In genomic region chr16:81658373-81658772, GRCh38 we compare ENCODE assay signal across 23 cellular contexts.
A peak's percentile ranks its signal among the peaks of the same experiment; 100 is the strongest.
DNase-seq lines count a peak whose midpoint lies in the region; ATAC-seq and TF ChIP-seq lines count a peak whose summit lies in the region.
"Had no signal": no experiment of that assay in that cellular context is flagged by ENCODE, and none has a peak within 500 bp of the region (broad histone marks: within the 10 kb centered on the region; RNA-seq: fewer than 3 reads in every experiment).

No MANE protein-coding gene starts in this region.

- H3K36me3 Mint-ChIP-seq in natural killer cell (peaks cover 9% of the 10 kb centered on the region), WTC11 (peaks cover 16% of the 10 kb centered on the region), mesothelial cell of epicardium (peaks cover 30% of the 10 kb centered on the region), type B pancreatic cell (peaks cover 28% of the 10 kb centered on the region)
- H3K36me3 Mint-ChIP-seq in natural killer cell treated with Interleukin-12 subunit alpha and Interleukin-12 subunit beta and Interleukin-15 and Interleukin-18, amount 100 ng/mL, for 72 hours = peaks cover 5% of the 10 kb centered on the region

- ATAC-seq in natural killer cell = no peak
- no peak for ATAC-seq in natural killer cell treated with Interleukin-12 subunit alpha and Interleukin-12 subunit beta and Interleukin-15 and Interleukin-18, amount 100 ng/mL, for 72 hours
- ATAC-seq in WTC11 = no peak
- no peak for ATAC-seq in left colon
- ATAC-seq: activated CD8-positive, alpha-beta T cell treated with anti-CD3 and anti-CD28 coated beads for 36 hours; left lobe of liver had no signal

- no peaks in the 10 kb centered on the region for H3K27me3 Mint-ChIP-seq in natural killer cell (ENCODE audit: low read depth in 2 of 2)
- no peaks in the 10 kb centered on the region for H3K27me3 Mint-ChIP-seq in natural killer cell treated with Interleukin-12 subunit alpha and Interleukin-12 subunit beta and Interleukin-15 and Interleukin-18, amount 100 ng/mL, for 72 hours
- H3K27me3 Mint-ChIP-seq in WTC11 (ENCODE audit: low read depth) = no peaks in the 10 kb centered on the region
- no peaks in the 10 kb centered on the region for H3K27me3 Mint-ChIP-seq in mesothelial cell of epicardium (ENCODE audit: low read depth)
- H3K27me3 Mint-ChIP-seq in type B pancreatic cell = no peaks in the 10 kb centered on the region
- H3K27me3 Mint-ChIP-seq: activated CD8-positive, alpha-beta T cell treated with anti-CD3 and anti-CD28 coated beads for 36 hours; activated naive CD8-positive, alpha-beta T cell treated with anti-CD3 and anti-CD28 coated beads for 36 hours had no signal

- CTCF ChIA-PET in WTC11 (lab: Charles Lee) = interaction anchor here (0.5 kb wide), 1 partner anchor 24 kb away, joined by 4 read pairs; no protein-coding TSS in a partner anchor

- no peak for DNase-seq in natural killer cell
- DNase-seq in natural killer cell treated with Interleukin-12 subunit alpha and Interleukin-12 subunit beta and Interleukin-15 and Interleukin-18, amount 100 ng/mL, for 72 hours (ENCODE audit: low spot score) = no peak
- no peak for DNase-seq in WTC11 (ENCODE audit: low spot score)
- DNase-seq in mesothelial cell of epicardium (ENCODE audit: low spot score in 2 of 2, unreplicated experiment in 2 of 2) = no peak
- DNase-seq in type B pancreatic cell (ENCODE audit: extremely low spot score, unreplicated experiment) = no peak
- DNase-seq in activated gamma-delta T cell (lab: John Stamatoyannopoulos, UW) = no peak
- DNase-seq in left colon = no peak
- no peak for DNase-seq in head of caudate nucleus
- DNase-seq: ACHN; activated CD4-positive, CD25-positive, alpha-beta regulatory T cell treated with anti-CD3 and anti-CD28 coated beads, Interleukin-2, amount 50 U/mL, for 72 hours; activated CD8-positive, alpha-beta T cell treated with anti-CD3 and anti-CD28 coated beads for 36 hours; activated naive CD8-positive, alpha-beta T cell treated with anti-CD3 and anti-CD28 coated beads for 36 hours; BE2C; effector memory CD4-positive, alpha-beta T cell; HCEC 1CT; IMR-90; NCI-H1694; NCI-H524 treated with DMSO at 0.1 percent for 48 hours; NK-92 treated with Interleukin-12 subunit alpha and Interleukin-12 subunit beta, amount 100 ng/mL, for 24 hours; stimulated activated CD4-positive, alpha-beta T cell treated with anti-CD3 and anti-CD28 coated beads, Interleukin-12 subunit alpha, Interleukin-12 subunit beta, amount 100 ng/mL, for 4 hours; stimulated activated CD4-positive, alpha-beta T cell treated with anti-CD3 and anti-CD28 coated beads, Interleukin-4, amount 100 ng/mL, for 1 hour; T-helper 2 cell had no signal

- H3K4me3 Mint-ChIP-seq in natural killer cell = no peak overlapping the region
- H3K4me3 Mint-ChIP-seq in natural killer cell treated with Interleukin-12 subunit alpha and Interleukin-12 subunit beta and Interleukin-15 and Interleukin-18, amount 100 ng/mL, for 72 hours = no peak overlapping the region
- no peak overlapping the region for H3K4me3 Mint-ChIP-seq in WTC11
- no peak overlapping the region for H3K4me3 Mint-ChIP-seq in mesothelial cell of epicardium
- H3K4me3 Mint-ChIP-seq in type B pancreatic cell = no peak overlapping the region
- H3K4me3 Mint-ChIP-seq: activated CD8-positive, alpha-beta T cell treated with anti-CD3 and anti-CD28 coated beads for 36 hours; activated naive CD8-positive, alpha-beta T cell treated with anti-CD3 and anti-CD28 coated beads for 36 hours had no signal

- H3K4me1 Mint-ChIP-seq in natural killer cell (peaks cover 4 to 6% of the 10 kb centered on the region in 2 donors), WTC11 (peaks cover 22% of the 10 kb centered on the region), mesothelial cell of epicardium (peaks cover 7% of the 10 kb centered on the region), type B pancreatic cell (ENCODE audit: unreplicated experiment) (peaks cover 33% of the 10 kb centered on the region)
- H3K4me1 Mint-ChIP-seq in natural killer cell treated with Interleukin-12 subunit alpha and Interleukin-12 subunit beta and Interleukin-15 and Interleukin-18, amount 100 ng/mL, for 72 hours (ENCODE audit: low read depth in 2 of 2) = peaks cover 0 to 12% of the 10 kb centered on the region in 2 donors
- H3K4me1 Mint-ChIP-seq: activated naive CD8-positive, alpha-beta T cell treated with anti-CD3 and anti-CD28 coated beads for 36 hours had no signal

- intact Hi-C loops in natural killer cell (cut with micrococcal nuclease) (no loop called here), left colon (cut with DNase I, micrococcal nuclease) (no loop called here), head of caudate nucleus (cut with DNase I) (no loop called here)

- H3K27ac Mint-ChIP-seq in natural killer cell = peak overlapping the region; percentile 30 to 34
- H3K27ac Mint-ChIP-seq in natural killer cell treated with Interleukin-12 subunit alpha and Interleukin-12 subunit beta and Interleukin-15 and Interleukin-18, amount 100 ng/mL, for 72 hours = no peak overlapping the region
- H3K27ac Mint-ChIP-seq in WTC11 = peak overlapping the region; percentile 33; the same call in 1 of the 2 replicates
- H3K27ac Mint-ChIP-seq in mesothelial cell of epicardium = peak overlapping the region; percentile 3
- peak overlapping the region; percentile 5 for H3K27ac Mint-ChIP-seq in type B pancreatic cell
- H3K27ac Mint-ChIP-seq: activated naive CD8-positive, alpha-beta T cell treated with anti-CD3 and anti-CD28 coated beads for 36 hours had no signal

- POLR2A ChIA-PET in WTC11 (lab: Charles Lee) = no interaction called here

- TF ChIP-seq CTCF in natural killer cell (IDR thresholded peaks at IDR 0.05) (no peak), WTC11 (IDR thresholded peaks at IDR 0.05) (no peak), mesothelial cell of epicardium (IDR thresholded peaks at IDR 0.05; ENCODE audit: unreplicated experiment) (no peak), type B pancreatic cell (conservative IDR thresholded peaks at IDR 0.05) (no peak)

- H3K9me3 Mint-ChIP-seq in natural killer cell = no peaks in the 10 kb centered on the region
- no peaks in the 10 kb centered on the region for H3K9me3 Mint-ChIP-seq in natural killer cell treated with Interleukin-12 subunit alpha and Interleukin-12 subunit beta and Interleukin-15 and Interleukin-18, amount 100 ng/mL, for 72 hours
- no peaks in the 10 kb centered on the region for H3K9me3 Mint-ChIP-seq in WTC11
- no peaks in the 10 kb centered on the region for H3K9me3 Mint-ChIP-seq in mesothelial cell of epicardium
- H3K9me3 Mint-ChIP-seq in type B pancreatic cell = no peaks in the 10 kb centered on the region
- H3K9me3 Mint-ChIP-seq: activated CD8-positive, alpha-beta T cell treated with anti-CD3 and anti-CD28 coated beads for 36 hours; activated naive CD8-positive, alpha-beta T cell treated with anti-CD3 and anti-CD28 coated beads for 36 hours had no signal

TF ChIP-seq in WTC11, 78 proteins besides CTCF, POLR2A, EP300 and RAD21 (continues in another document):
- no peak for TF ChIP-seq MYBL2 (CRISPR knock-in tag; IDR thresholded peaks at IDR 0.05)
- TF ChIP-seq TCF7 (CRISPR knock-in tag; IDR thresholded peaks at IDR 0.05; ENCODE audit: low read depth) = no peak
- no peak for TF ChIP-seq NFYB (CRISPR knock-in tag; conservative IDR thresholded peaks at IDR 0.05; ENCODE audit: low read depth)
- TF ChIP-seq ZNF423 (CRISPR knock-in tag; IDR thresholded peaks at IDR 0.05) = no peak
- no peak for TF ChIP-seq HMGXB4 (CRISPR knock-in tag; IDR thresholded peaks at IDR 0.05)
- no peak for TF ChIP-seq USF1 (CRISPR knock-in tag; IDR thresholded peaks at IDR 0.05)
- no peak for TF ChIP-seq ZNF219 (CRISPR knock-in tag; IDR thresholded peaks at IDR 0.05; ENCODE audit: borderline replicate concordance)
- no peak for TF ChIP-seq JUN (CRISPR knock-in tag; IDR thresholded peaks at IDR 0.05)
- TF ChIP-seq STAT6 (CRISPR knock-in tag; conservative IDR thresholded peaks at IDR 0.05; ENCODE audit: low read depth) = no peak
- TF ChIP-seq ZNF121 (CRISPR knock-in tag; IDR thresholded peaks at IDR 0.05) = no peak

Comparison
In these comparisons a context has a peak if more than half of its experiments do, and no peak if none do; other contexts are left out.
1. H3K27ac Mint-ChIP-seq: peak in natural killer cell (2 of 2), WTC11 (single experiment), mesothelial cell of epicardium (single experiment) and type B pancreatic cell (single experiment); none in natural killer cell treated with Interleukin-12 subunit alpha and Interleukin-12 subunit beta and Interleukin-15 and Interleukin-18, amount 100 ng/mL, for 72 hours (0 of 2).